9 cellular contexts compared by ENCODE assay signal in the genomic region with DNA sequence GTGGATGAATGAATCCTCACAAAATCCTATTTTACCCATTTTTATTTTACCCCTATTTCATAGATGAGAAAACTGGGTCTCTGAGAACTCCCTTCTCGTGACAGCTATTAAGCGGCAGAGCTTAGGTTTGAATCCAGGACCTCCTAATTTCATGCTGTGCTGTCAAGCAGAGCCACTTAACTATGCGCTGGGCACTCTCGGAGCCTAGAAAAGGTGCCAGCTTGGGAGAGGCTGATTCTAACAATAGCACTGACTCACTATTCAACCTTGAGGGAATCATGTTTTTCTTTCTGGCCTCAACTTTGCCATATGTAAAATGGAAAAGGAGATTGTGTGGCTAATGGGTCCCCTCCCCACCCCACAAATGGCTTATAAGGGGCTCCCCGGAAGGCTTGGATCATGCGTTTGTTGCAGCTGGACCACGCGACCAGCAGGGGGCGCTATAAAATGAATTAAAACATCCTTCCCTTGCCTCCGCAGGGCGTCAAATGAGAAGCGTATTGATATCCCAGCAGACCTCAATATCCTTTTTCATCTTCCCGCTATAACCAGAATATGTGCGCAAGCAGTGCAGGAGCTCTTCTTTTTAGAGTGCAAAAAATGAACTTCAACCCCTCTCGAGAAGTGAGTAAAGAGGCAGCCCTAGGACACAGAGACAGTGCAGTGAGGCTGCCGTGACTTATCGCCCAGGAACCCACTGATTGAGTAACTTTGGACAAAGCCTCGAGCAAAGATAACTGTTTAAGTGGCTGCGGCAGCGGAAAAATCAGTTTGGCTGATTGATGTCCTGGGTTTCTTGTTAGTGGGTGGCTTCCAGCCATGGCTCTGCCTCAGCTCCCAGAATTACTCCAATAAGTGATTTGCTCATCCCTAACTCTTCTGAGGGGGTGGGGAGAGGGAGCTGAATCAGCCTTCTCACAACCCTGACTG. TPM values are rescaled to one million over a fixed set of nuclear protein-coding genes. Genes with fewer than 3 reads are reported as not detected.
A peak's percentile ranks its signal among the peaks of the same experiment; 100 is the strongest.
DNase-seq lines count a peak whose midpoint lies in the region; ATAC-seq and TF ChIP-seq lines count a peak whose summit lies in the region.
"Had no signal": no experiment of that assay in that cellular context is flagged by ENCODE, and none has a peak within 500 bp of the region (broad histone marks: within the 10 kb centered on the region; RNA-seq: fewer than 3 reads in every experiment).

No MANE protein-coding gene starts in this region.

- CTCF ChIA-PET in Calu3 (lab: Charles Lee) = interaction anchor here (0.6 to 1.6 kb wide), 3 partner anchors 87 to 510 kb away, joined by 3 to 5 read pairs (median 3); no protein-coding TSS in a partner anchor

- H3K4me3 Mint-ChIP-seq in Calu3 (ENCODE audit: low read depth, unreplicated experiment) (no peak overlapping the region), endodermal cell (no peak overlapping the region), neural crest cell (no peak overlapping the region)

- WGBS in endodermal cell (ENCODE audit: insufficient coverage in 1 of 2, insufficient read length in 1 of 2), 2 experiments = 34 to 38% methylated on average over 14 to 20 of the region's 20 CpGs
- 29% methylated on average over 20 of the region's 20 CpGs for WGBS in prostate gland

- intact Hi-C loops in Calu3 (cut with micrococcal nuclease; ENCODE audit: unreplicated experiment) (loop anchor here (1.0 to 5.0 kb wide), 2 partner anchors 87 to 166 kb away; no protein-coding TSS in a partner anchor), prostate gland (cut with DNase I) (no loop called here)

- TF ChIP-seq CTCF in Calu3 (IDR thresholded peaks at IDR 0.05; ENCODE audit: unreplicated experiment) (peak; percentile 74), RWPE2 (IDR thresholded peaks at IDR 0.05; ENCODE audit: poor library complexity, severe bottlenecking) (peak; percentile 82), endodermal cell (conservative IDR thresholded peaks at IDR 0.05) (peak; percentile 99), neural crest cell (conservative IDR thresholded peaks at IDR 0.05) (peak; percentile 82), prostate gland (IDR thresholded peaks at IDR 0.05) (peak in 2 of 4 experiments; percentile 37 to 46)

- DNase-seq in Calu3 = peak; percentile 13
- DNase-seq in HAP-1 (ENCODE audit: low spot score in 2 of 2) = peak; percentile 17 to 60
- DNase-seq in RWPE2 (ENCODE audit: low spot score) = no peak
- DNase-seq in endodermal cell = peak; percentile 81
- DNase-seq in neural crest cell (ENCODE audit: low read depth, low spot score) = peak; percentile 41
- no peak for DNase-seq in prostate gland (ENCODE audit: low spot score)
- DNase-seq in NCI-H1930 (lab: John Stamatoyannopoulos, UW) = no peak

- ATAC-seq in RWPE2 (ENCODE audit: low read depth) (peak; percentile 21; the same call in 1 of the 3 replicates), HG03442 (IDR thresholded peaks at IDR 0.05; ENCODE audit: unreplicated experiment) (no peak)

- BruUV-seq in Calu3 (replicated peaks; lab: Mats Ljungman, UMichigan) = no TSS peak

- no peak for TF ChIP-seq POLR2A in prostate gland (IDR thresholded peaks at IDR 0.05)

- H3K4me1 Mint-ChIP-seq in Calu3 (ENCODE audit: low read depth, unreplicated experiment) (no peaks in the 10 kb centered on the region), endodermal cell (peaks cover 24% of the 10 kb centered on the region), neural crest cell (peaks cover 4% of the 10 kb centered on the region)

- no peak overlapping the region for H3K4me3 ChIP-seq in HAP-1
- no peak overlapping the region for H3K4me3 ChIP-seq in RWPE2 (ENCODE audit: severe bottlenecking)
- H3K4me3 ChIP-seq in endodermal cell (ENCODE audit: low read length) = no peak overlapping the region
- no peak overlapping the region for H3K4me3 ChIP-seq in prostate gland
- H3K4me3 ChIP-seq: skin epidermis had no signal

- H3K36me3 ChIP-seq in HAP-1 (replicated peaks) (no peaks in the 10 kb centered on the region), RWPE2 (ENCODE audit: low read depth) (no peaks in the 10 kb centered on the region), endodermal cell (ENCODE audit: control insufficient read depth, insufficient read depth, low read length) (no peaks in the 10 kb centered on the region), prostate gland (no peaks in the 10 kb centered on the region)

- H3K4me1 ChIP-seq in HAP-1 (no peaks in the 10 kb centered on the region), RWPE2 (ENCODE audit: insufficient read depth, poor library complexity, severe bottlenecking) (no peaks in the 10 kb centered on the region), endodermal cell (ENCODE audit: control insufficient read depth, insufficient read depth, low read length) (peaks cover 14% of the 10 kb centered on the region), prostate gland (replicated peaks) (no peaks in the 10 kb centered on the region)

- H3K27ac Mint-ChIP-seq in Calu3 (ENCODE audit: unreplicated experiment) (no peak overlapping the region), endodermal cell (no peak overlapping the region), neural crest cell (ENCODE audit: unreplicated experiment) (no peak overlapping the region)

- no peaks in the 10 kb centered on the region for H3K36me3 Mint-ChIP-seq in Calu3 (ENCODE audit: insufficient read depth, unreplicated experiment)
- no peaks in the 10 kb centered on the region for H3K36me3 Mint-ChIP-seq in endodermal cell (ENCODE audit: low read depth)
- no peaks in the 10 kb centered on the region for H3K36me3 Mint-ChIP-seq in neural crest cell (ENCODE audit: low read depth)

- H3K27me3 ChIP-seq in HAP-1 (ENCODE audit: low read depth) (no peaks in the 10 kb centered on the region), RWPE2 (ENCODE audit: insufficient read depth, poor library complexity, severe bottlenecking) (peaks cover 8% of the 10 kb centered on the region), endodermal cell (ENCODE audit: control insufficient read depth, insufficient read depth, low read length, poor library complexity, severe bottlenecking) (peaks cover 24% of the 10 kb centered on the region), prostate gland (replicated peaks; ENCODE audit: insufficient read depth) (no peaks in the 10 kb centered on the region)

- H3K9me3 Mint-ChIP-seq in Calu3 (ENCODE audit: low read depth, unreplicated experiment) = no peaks in the 10 kb centered on the region
- H3K9me3 Mint-ChIP-seq in endodermal cell = no peaks in the 10 kb centered on the region
- H3K9me3 Mint-ChIP-seq in neural crest cell = no peaks in the 10 kb centered on the region

- no peak overlapping the region for H3K9ac ChIP-seq in endodermal cell (ENCODE audit: extremely low read depth, low read length, poor library complexity, severe bottlenecking)

- H3K27ac ChIP-seq in RWPE2 (ENCODE audit: poor library complexity, severe bottlenecking) = no peak overlapping the region
- H3K27ac ChIP-seq in endodermal cell (ENCODE audit: low read depth, low read length) = no peak overlapping the region
- no peak overlapping the region for H3K27ac ChIP-seq in prostate gland
- H3K27ac ChIP-seq: skin epidermis had no signal

- H3K27me3 Mint-ChIP-seq in Calu3 (ENCODE audit: unreplicated experiment) (peaks cover 49% of the 10 kb centered on the region), endodermal cell (ENCODE audit: insufficient read depth) (peaks cover 40% of the 10 kb centered on the region), neural crest cell (ENCODE audit: low read depth) (peaks cover 52% of the 10 kb centered on the region)

- H3K9me3 ChIP-seq in HAP-1 (no peaks in the 10 kb centered on the region), RWPE2 (ENCODE audit: severe bottlenecking) (no peaks in the 10 kb centered on the region), endodermal cell (ENCODE audit: control insufficient read depth, low read length) (no peaks in the 10 kb centered on the region), prostate gland (no peaks in the 10 kb centered on the region)

- in situ Hi-C loops in HAP-1 (cut with MboI; ENCODE audit: low sequenced_read_pairs) = no loop called here

RNA-seq across cellular contexts. Expression of a gene that starts 12.9 kb away (rescaled TPM):
- total RNA-seq in Calu3 (2022) (not detected in 2 replicates), endodermal cell (under 1 TPM; 0.51 to 0.71 TPM), neural crest cell (0.55 and 0.63 TPM in 2 replicates), prostate gland (under 1 TPM in 1 of 2 donors, not detected in 1; 0.28 TPM)
- polyA plus RNA-seq in endodermal cell (2013, experiment 1 of 2) = 2.6 TPM
- 2.4 TPM for polyA plus RNA-seq in endodermal cell (2013, experiment 2 of 2)

Comparison
In these comparisons a context has a peak if more than half of its experiments do, and no peak if none do; other contexts are left out.
1. DNase-seq: peak in Calu3 (single experiment), HAP-1 (2 of 2), endodermal cell (single experiment) and neural crest cell (single experiment); none in RWPE2 (single experiment), prostate gland (single experiment) and NCI-H1930 (0 of 2).